Comparison of ENCODE assay signal across 19 cellular contexts in genomic region chr3:16488637-16489036, GRCh38. TPM values are rescaled to one million over a fixed set of nuclear protein-coding genes. Genes with fewer than 3 reads are reported as not detected.
DNase-seq lines count a peak whose midpoint lies in the region; ATAC-seq lines count a peak whose summit lies in the region.
"Had no signal": no experiment of that assay in that cellular context is flagged by ENCODE, and none has a peak within 500 bp of the region (broad histone marks: within the 10 kb centered on the region; RNA-seq: fewer than 3 reads in every experiment).

No MANE protein-coding gene starts in this region.

- H3K36me3 Mint-ChIP-seq in activated naive CD4-positive, alpha-beta T cell treated with anti-CD3 and anti-CD28 coated beads, Interleukin-2, amount 50 U/mL, for 24 hours: peaks cover 29% of the 10 kb centered on the region
- peaks cover 96% of the 10 kb centered on the region for H3K36me3 Mint-ChIP-seq in activated T-helper 17 cell treated with anti-CD3 and anti-CD28 coated beads, Interleukin-2, amount 50 U/mL, for 72 hours (ENCODE audit: low read depth)

- peak; percentile 50 for DNase-seq in NCI-H2029 (lab: John Stamatoyannopoulos, UW)
- no peak for DNase-seq in NCI-H2029 treated with DMSO at 0.1 percent for 48 hours (lab: John Stamatoyannopoulos, UW)
- no peak for DNase-seq in activated naive CD4-positive, alpha-beta T cell treated with Interleukin-2 at 50 U/mL for 16 hours
- no peak for DNase-seq in NOMO-1 (lab: John Stamatoyannopoulos, UW; ENCODE audit: unreplicated experiment in 2 of 2)
- no peak for DNase-seq in sciatic nerve (ENCODE audit: low spot score)
- no peak for DNase-seq in NCI-H1930 (lab: John Stamatoyannopoulos, UW)
- DNase-seq: 8988T, DND-41, KBM-7, MV-4-11, NCI-H1694 treated with DMSO at 0.1 percent for 48 hours, NCI-H345, NCI-H524 treated with DMSO at 0.1 percent for 48 hours, PC-9, SIG-M5 had no signal

- no peaks in the 10 kb centered on the region for H3K27me3 Mint-ChIP-seq in activated naive CD4-positive, alpha-beta T cell treated with anti-CD3 and anti-CD28 coated beads, Interleukin-2, amount 50 U/mL, for 24 hours
- no peaks in the 10 kb centered on the region for H3K27me3 Mint-ChIP-seq in activated T-helper 17 cell treated with anti-CD3 and anti-CD28 coated beads, Interleukin-2, amount 50 U/mL, for 72 hours

- H3K9me3 Mint-ChIP-seq in activated naive CD4-positive, alpha-beta T cell treated with anti-CD3 and anti-CD28 coated beads, Interleukin-2, amount 50 U/mL, for 24 hours: no peaks in the 10 kb centered on the region
- H3K9me3 Mint-ChIP-seq in activated T-helper 17 cell treated with anti-CD3 and anti-CD28 coated beads, Interleukin-2, amount 50 U/mL, for 72 hours: no peaks in the 10 kb centered on the region

- H3K4me3 Mint-ChIP-seq in activated naive CD4-positive, alpha-beta T cell treated with anti-CD3 and anti-CD28 coated beads, Interleukin-2, amount 50 U/mL, for 24 hours: no peak overlapping the region
- no peak overlapping the region for H3K4me3 Mint-ChIP-seq in activated T-helper 17 cell treated with anti-CD3 and anti-CD28 coated beads, Interleukin-2, amount 50 U/mL, for 72 hours
- H3K4me3 Mint-ChIP-seq: CD14-positive monocyte had no signal

- peak; percentile 34 for ATAC-seq in activated T-helper 17 cell treated with anti-CD3 and anti-CD28 coated beads, Interleukin-2, amount 50 U/mL, for 72 hours (replicated peaks)
- no peak for ATAC-seq in sciatic nerve
- ATAC-seq: HepG2 had no signal

- H3K27ac Mint-ChIP-seq in activated naive CD4-positive, alpha-beta T cell treated with anti-CD3 and anti-CD28 coated beads, Interleukin-2, amount 50 U/mL, for 24 hours: peak overlapping the region; percentile 11
- no peak overlapping the region for H3K27ac Mint-ChIP-seq in activated T-helper 17 cell treated with anti-CD3 and anti-CD28 coated beads, Interleukin-2, amount 50 U/mL, for 72 hours
- H3K27ac Mint-ChIP-seq: CD14-positive monocyte had no signal

- intact Hi-C loops in sciatic nerve (cut with DNase I): no loop called here

- peaks cover 54% of the 10 kb centered on the region for H3K4me1 Mint-ChIP-seq in activated naive CD4-positive, alpha-beta T cell treated with anti-CD3 and anti-CD28 coated beads, Interleukin-2, amount 50 U/mL, for 24 hours
- peaks cover 53% of the 10 kb centered on the region for H3K4me1 Mint-ChIP-seq in activated T-helper 17 cell treated with anti-CD3 and anti-CD28 coated beads, Interleukin-2, amount 50 U/mL, for 72 hours

RNA-seq across cellular contexts. Expression of gene RFTN1, which starts 24.9 kb away (rescaled TPM):
- total RNA-seq in activated T-helper 17 cell treated with anti-CD3 and anti-CD28 coated beads, Interleukin-2, amount 50 U/mL, for 72 hours: 100 to 1,000 TPM; 112 to 139 TPM
- 119 TPM for total RNA-seq in sciatic nerve
- total RNA-seq: HepG2 had no signal
